ENCODE assay signal across 8 cellular contexts in genomic region chr12:108696111-108696995, GRCh38. TPM values are rescaled to one million over a fixed set of nuclear protein-coding genes. Genes with fewer than 3 reads are reported as not detected.
A peak's percentile ranks its signal among the peaks of the same experiment; 100 is the strongest.
DNase-seq lines count a peak whose midpoint lies in the region; ATAC-seq and TF ChIP-seq lines count a peak whose summit lies in the region.

No MANE protein-coding gene starts in this region.

- no peaks in the 10 kb centered on the region for H3K27me3 ChIP-seq in CD8-positive, alpha-beta T cell (ENCODE audit: insufficient read depth, low read length)
- H3K27me3 ChIP-seq in breast epithelium (no peaks in the 10 kb centered on the region), BE2C (no peaks in the 10 kb centered on the region)

- CTCF ChIA-PET in CD8-positive, alpha-beta T cell (lab: Charles Lee), result interaction anchor here (0.6 to 0.8 kb wide), 2 partner anchors 108 to 446 kb away, joined by 3 read pairs; no protein-coding TSS in a partner anchor

- peak overlapping the region; percentile 1 for H3K27ac Mint-ChIP-seq in CD8-positive, alpha-beta T cell

- ATAC-seq in CD8-positive, alpha-beta T cell, result peak; percentile 41
- ATAC-seq in omental fat pad (ENCODE audit: low FRiP score), result peak; percentile 81

- no peaks in the 10 kb centered on the region for H3K9me3 Mint-ChIP-seq in CD8-positive, alpha-beta T cell

- no peaks in the 10 kb centered on the region for H3K36me3 ChIP-seq in CD8-positive, alpha-beta T cell (ENCODE audit: insufficient read depth, low read length)
- H3K36me3 ChIP-seq in breast epithelium (no peaks in the 10 kb centered on the region), BE2C (peaks cover 44% of the 10 kb centered on the region)

- intact Hi-C loops in CD8-positive, alpha-beta T cell (cut with DNase I, micrococcal nuclease), result no loop called here
- intact Hi-C loops in breast epithelium (cut with DNase I; ENCODE audit: low total_unique reads), result no loop called here

- H3K36me3 Mint-ChIP-seq in CD8-positive, alpha-beta T cell, result peaks cover 20% of the 10 kb centered on the region

- DNase-seq in CD8-positive, alpha-beta T cell, result peak in 2 of 7 experiments; percentile 12 to 25
- peak; percentile 48 for DNase-seq in NB4 (ENCODE audit: low read depth)
- peak in 1 of 2 donors; percentile 70 for DNase-seq in breast epithelium (ENCODE audit: low spot score in 2 of 2)
- DNase-seq in omental fat pad (ENCODE audit: low spot score), result no peak
- DNase-seq in GOT3 (lab: John Stamatoyannopoulos, UW), result no peak
- DNase-seq in BE2C, result no peak
- DNase-seq in NCI-H128 (lab: John Stamatoyannopoulos, UW; ENCODE audit: unreplicated experiment), result no peak
- DNase-seq in Ammon's horn (ENCODE audit: low spot score), result no peak

- H3K4me3 ChIP-seq in CD8-positive, alpha-beta T cell (ENCODE audit: low read depth, low read length), result no peak overlapping the region
- H3K4me3 ChIP-seq in NB4 (ENCODE audit: low read depth, low read length) (no peak overlapping the region), breast epithelium (peak overlapping the region in 2 of 3 donors; percentile 15 to 43), BE2C (ENCODE audit: low read depth, low read length) (no peak overlapping the region)

- no peak for TF ChIP-seq POLR2A in NB4 (IDR thresholded peaks at IDR 0.05; ENCODE audit: extremely low read depth, insufficient read length)
- no peak for TF ChIP-seq POLR2A in breast epithelium (IDR thresholded peaks at IDR 0.05)

- H3K4me1 Mint-ChIP-seq in CD8-positive, alpha-beta T cell (ENCODE audit: low read depth), result peaks cover 34% of the 10 kb centered on the region

- H3K9me3 ChIP-seq in CD8-positive, alpha-beta T cell (ENCODE audit: low read length), result no peaks in the 10 kb centered on the region
- H3K9me3 ChIP-seq in breast epithelium (no peaks in the 10 kb centered on the region), BE2C (no peaks in the 10 kb centered on the region)

- H3K4me3 Mint-ChIP-seq in CD8-positive, alpha-beta T cell, result no peak overlapping the region

- no peak overlapping the region for H3K27ac ChIP-seq in CD8-positive, alpha-beta T cell (ENCODE audit: low read depth, low read length)
- H3K27ac ChIP-seq in breast epithelium, result peak overlapping the region; percentile 90 to 95

- H3K27me3 Mint-ChIP-seq in CD8-positive, alpha-beta T cell (ENCODE audit: low read depth), result no peaks in the 10 kb centered on the region

- H3K4me1 ChIP-seq in CD8-positive, alpha-beta T cell (ENCODE audit: insufficient read depth, low read length), result peaks cover 11% of the 10 kb centered on the region
- H3K4me1 ChIP-seq in breast epithelium (peaks cover 6 to 27% of the 10 kb centered on the region in 2 donors), BE2C (peaks cover 16% of the 10 kb centered on the region)

- no peak for TF ChIP-seq CTCF in CD8-positive, alpha-beta T cell (IDR thresholded peaks at IDR 0.05)
- TF ChIP-seq CTCF in NB4 (IDR thresholded peaks at IDR 0.05; ENCODE audit: low read depth, low read length), result no peak
- no peak for TF ChIP-seq CTCF in breast epithelium (IDR thresholded peaks at IDR 0.05)
- TF ChIP-seq CTCF in omental fat pad (IDR thresholded peaks at IDR 0.05), result no peak
- TF ChIP-seq CTCF in BE2C (IDR thresholded peaks at IDR 0.05; ENCODE audit: low read depth, low read length), result no peak

- POLR2A ChIA-PET in CD8-positive, alpha-beta T cell (lab: Charles Lee), result no interaction called here

RNA-seq across cellular contexts. Expression of gene CORO1C, which starts 35.0 kb away (rescaled TPM):
- 10 to 100 TPM; 10.3 to 15.4 TPM for total RNA-seq in CD8-positive, alpha-beta T cell
- total RNA-seq in breast epithelium (100 to 1,000 TPM; 121 to 155 (median 149) TPM), omental fat pad (100 to 1,000 TPM; 100 to 273 (median 154) TPM)
- 86.3 TPM for polyA plus RNA-seq in BE2C (2012; ENCODE audit: insufficient read depth, insufficient read length, low read depth)

Comparison
In these comparisons a context has a peak if more than half of its experiments do, and no peak if none do; other contexts are left out.
1. H3K4me3 ChIP-seq: peak in breast epithelium (2 of 3); none in CD8-positive, alpha-beta T cell (single experiment), NB4 (single experiment) and BE2C (single experiment).
2. RNA of gene CORO1C, which starts 35.0 kb away (total RNA-seq): 100 to 273 TPM in omental fat pad and 121 to 155 TPM in breast epithelium; 10.3 to 15.4 TPM in CD8-positive, alpha-beta T cell; every median in the first group is over 4 times any median in the second.